Comparison of ENCODE assay signal across 9 cellular contexts in genomic region chr5:9468070-9468388, GRCh38.
DNase-seq lines count a peak whose midpoint lies in the region; ATAC-seq, FAIRE-seq and TF ChIP-seq lines count a peak whose summit lies in the region.
"Had no signal": no experiment of that assay in that cellular context is flagged by ENCODE, and none has a peak within 500 bp of the region (broad histone marks: within the 10 kb centered on the region; RNA-seq: fewer than 3 reads in every experiment).

No MANE protein-coding gene starts in this region.

- peak overlapping the region; percentile 58 for H3K27ac ChIP-seq in astrocyte (ENCODE audit: low read depth, low read length)

- no peak overlapping the region for H2AFZ ChIP-seq in astrocyte (ENCODE audit: low read depth, low read length)

- no peak for ATAC-seq in GM21576 (IDR thresholded peaks at IDR 0.05; ENCODE audit: unreplicated experiment)

- peak; percentile 45 for DNase-seq in HK-2 (ENCODE audit: unreplicated experiment)
- peak; percentile 95 for DNase-seq in astrocyte (ENCODE audit: low read depth)
- DNase-seq in iris pigment epithelial cell (ENCODE audit: low read depth), result peak; percentile 93
- peak; percentile 73 for DNase-seq in ureter (ENCODE audit: low spot score)
- DNase-seq in amygdala (lab: John Stamatoyannopoulos, UW), result no peak
- no peak for DNase-seq in activated T-cell treated with anti-CD3 and anti-CD28 coated beads, Interleukin-2, amount 50 U/mL, for 48 hours
- DNase-seq: Karpas-422; stimulated activated CD4-positive, alpha-beta T cell treated with anti-CD3 and anti-CD28 coated beads, Interleukin-2, amount 100 ng/mL, for 24 hours had no signal

- peaks cover 14% of the 10 kb centered on the region for H3K4me1 ChIP-seq in astrocyte (ENCODE audit: insufficient read depth, low read length)

- H3K27me3 Mint-ChIP-seq in astrocyte (ENCODE audit: low read depth, unreplicated experiment), result no peaks in the 10 kb centered on the region

- peak overlapping the region; percentile 57 for H3K9ac ChIP-seq in astrocyte (ENCODE audit: low read length)

- no peak for TF ChIP-seq CTCF in astrocyte (IDR thresholded peaks at IDR 0.05; ENCODE audit: insufficient read depth, low read depth, low read length)

- peaks cover 22% of the 10 kb centered on the region for H3K4me1 Mint-ChIP-seq in astrocyte (ENCODE audit: low read depth, unreplicated experiment)

- no peaks in the 10 kb centered on the region for H3K9me3 ChIP-seq in astrocyte (ENCODE audit: insufficient read depth, low read depth, low read length)

- H3K4me3 Mint-ChIP-seq in astrocyte (ENCODE audit: unreplicated experiment), result no peak overlapping the region

- no peaks in the 10 kb centered on the region for H3K79me2 ChIP-seq in astrocyte (ENCODE audit: insufficient read depth, low read length)

- peak overlapping the region; percentile 29 for H3K4me3 ChIP-seq in astrocyte (ENCODE audit: insufficient read depth, low read depth, low read length)

- H3K9me3 Mint-ChIP-seq in astrocyte (ENCODE audit: unreplicated experiment), result no peaks in the 10 kb centered on the region

- H3K27ac Mint-ChIP-seq in astrocyte (ENCODE audit: unreplicated experiment), result peak overlapping the region; percentile 82

- no peaks in the 10 kb centered on the region for H3K36me3 ChIP-seq in astrocyte (ENCODE audit: insufficient read depth, low read length)

- H3K4me2 ChIP-seq in astrocyte (ENCODE audit: low read length), result peak overlapping the region; percentile 69

- no peaks in the 10 kb centered on the region for H3K27me3 ChIP-seq in astrocyte (ENCODE audit: insufficient read depth, low read length)

- H4K20me1 ChIP-seq in astrocyte (ENCODE audit: insufficient read depth, low read length), result peaks cover 4% of the 10 kb centered on the region

- peak; percentile 88 for FAIRE-seq in astrocyte (lab: Jason Lieb, UNC)

- H3K36me3 Mint-ChIP-seq in astrocyte (ENCODE audit: low read depth, unreplicated experiment), result no peaks in the 10 kb centered on the region

Comparison
In these comparisons a context has a peak if more than half of its experiments do, and no peak if none do; other contexts are left out.
1. DNase-seq: peak in HK-2 (single experiment), astrocyte (single experiment), iris pigment epithelial cell (single experiment) and ureter (single experiment); none in amygdala (0 of 56) and activated T-cell treated with anti-CD3 and anti-CD28 coated beads, Interleukin-2, amount 50 U/mL, for 48 hours (0 of 2).